Comparison of ENCODE assay signal across 30 cellular contexts in genomic region chr2:109422758-109423500, GRCh38.
"Had no signal": no experiment of that assay in that cellular context is flagged by ENCODE, and none has a peak within 500 bp of the region (broad histone marks: within the 10 kb centered on the region; RNA-seq: fewer than 3 reads in every experiment).

No MANE protein-coding gene starts in this region.

- H3K27ac ChIP-seq: SK-N-MC, VCaP had no signal

- H3K4me3 ChIP-seq: MG63, SK-N-MC had no signal

- FAIRE-seq: astrocyte had no signal

- H3K4me3 Mint-ChIP-seq: activated CD4-positive, alpha-beta memory T cell treated with anti-CD3 and anti-CD28 coated beads for 36 hours; activated CD4-positive, alpha-beta T cell treated with anti-CD3 and anti-CD28 coated beads, Interleukin-2, amount 10 ng/mL, durations not matched to agents 7 days and 5 days; activated T-cell treated with anti-CD3 and anti-CD28 coated beads, Interleukin-2, amount 50 U/mL, for 4 hours; brain; T-cell had no signal

- H3K36me3 Mint-ChIP-seq: activated CD4-positive, alpha-beta memory T cell treated with anti-CD3 and anti-CD28 coated beads for 36 hours; T-cell had no signal

- H3K9me3 Mint-ChIP-seq: activated CD4-positive, alpha-beta memory T cell treated with anti-CD3 and anti-CD28 coated beads for 36 hours; activated CD4-positive, alpha-beta T cell treated with anti-CD3 and anti-CD28 coated beads, Interleukin-2, amount 10 ng/mL, durations not matched to agents 7 days and 5 days; activated naive CD4-positive, alpha-beta T cell treated with anti-CD3 and anti-CD28 coated beads, Interleukin-2, amount 50 U/mL, for 72 hours; activated T-cell treated with anti-CD3 and anti-CD28 coated beads, Interleukin-2, amount 50 U/mL, for 4 hours; T-cell had no signal

- H3K9me3 ChIP-seq: MG63 had no signal

- ATAC-seq: activated naive CD4-positive, alpha-beta T cell treated with anti-CD3 and anti-CD28 coated beads, Interleukin-2, amount 50 U/mL, for 72 hours; activated T-cell treated with anti-CD3 and anti-CD28 coated beads, Interleukin-2, amount 50 U/mL, for 4 hours; Right ventricle myocardium inferior; T-cell had no signal

- DNase-seq: activated CD4-positive, alpha-beta memory T cell treated with anti-CD3 and anti-CD28 coated beads for 36 hours; activated CD4-positive, alpha-beta T cell treated with anti-CD3 and anti-CD28 coated beads, Interleukin-2, amount 10 ng/mL, durations not matched to agents 7 days and 5 days; activated CD4-positive, CD25-positive, alpha-beta regulatory T cell; activated CD8-positive, alpha-beta memory T cell treated with anti-CD3 and anti-CD28 coated beads for 24 hours; activated effector memory CD4-positive, alpha-beta T cell treated with anti-CD3 and anti-CD28 coated beads, Interleukin-2, amount 50 U/mL, for 16 hours; activated naive CD4-positive, alpha-beta T cell treated with Interleukin-2 at 50 U/mL for 16 hours; activated T-cell treated with anti-CD3 and anti-CD28 coated beads, Interleukin-2, amount 50 U/mL, for 4 hours; amygdala; MG63; MV-4-11; NCI-H1092 treated with DMSO at 0.1 percent for 48 hours; NCI-H1417 treated with DMSO at 0.1 percent for 48 hours; NCI-H1694; NCI-H2029; NCI-H2107; NCI-H2171 treated with DMSO at 0.1 percent for 48 hours; NCI-H226; NCI-H69; NK-92 treated with Interleukin-12 subunit alpha and Interleukin-12 subunit beta, amount 100 ng/mL, for 24 hours; OCI-M1; RPMI8226; T-cell; T-helper 2 cell; T1000 had no signal

- H3K36me3 ChIP-seq: MG63 had no signal

- H3K27me3 Mint-ChIP-seq: activated CD4-positive, alpha-beta memory T cell treated with anti-CD3 and anti-CD28 coated beads for 36 hours; activated CD4-positive, alpha-beta T cell treated with anti-CD3 and anti-CD28 coated beads, Interleukin-2, amount 10 ng/mL, durations not matched to agents 7 days and 5 days; brain; T-cell had no signal

- H3K27me3 ChIP-seq: MG63 had no signal

- H3K27ac Mint-ChIP-seq: activated CD4-positive, alpha-beta memory T cell treated with anti-CD3 and anti-CD28 coated beads for 36 hours; activated CD4-positive, alpha-beta T cell treated with anti-CD3 and anti-CD28 coated beads, Interleukin-2, amount 10 ng/mL, durations not matched to agents 7 days and 5 days; activated naive CD4-positive, alpha-beta T cell treated with anti-CD3 and anti-CD28 coated beads, Interleukin-2, amount 50 U/mL, for 72 hours; T-cell had no signal

- H3K4me1 Mint-ChIP-seq: activated CD4-positive, alpha-beta T cell treated with anti-CD3 and anti-CD28 coated beads, Interleukin-2, amount 10 ng/mL, durations not matched to agents 7 days and 5 days; T-cell had no signal
